15 cellular contexts compared by ENCODE assay signal in the genomic region with DNA sequence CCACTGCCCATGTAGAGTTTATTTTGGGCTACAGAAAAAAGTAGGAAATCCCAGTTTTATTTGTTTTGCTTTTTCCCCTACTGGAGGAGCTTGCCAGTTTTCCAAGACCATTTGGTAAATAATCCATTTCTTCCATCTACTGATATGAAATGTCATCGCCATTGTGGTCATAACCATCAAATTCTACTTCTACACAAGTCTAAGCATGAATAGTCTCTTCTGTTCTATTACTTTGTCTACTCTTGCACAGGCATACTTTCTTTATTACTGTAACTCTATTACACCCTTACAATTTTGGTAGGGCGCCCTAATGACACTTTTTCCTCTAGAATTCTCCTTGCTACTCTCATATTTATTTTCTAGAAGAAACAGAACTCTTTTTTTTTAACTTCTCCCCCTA.
A peak's percentile ranks its signal among the peaks of the same experiment; 100 is the strongest.
DNase-seq lines count a peak whose midpoint lies in the region; ATAC-seq, FAIRE-seq and TF ChIP-seq lines count a peak whose summit lies in the region.
"Had no signal": no experiment of that assay in that cellular context is flagged by ENCODE, and none has a peak within 500 bp of the region (broad histone marks: within the 10 kb centered on the region; RNA-seq: fewer than 3 reads in every experiment).

No MANE protein-coding gene starts in this region.

- H3K4me3 ChIP-seq in mammary epithelial cell (replicated peaks in 1 of 3; ENCODE audit: insufficient read depth in 1 of 3, low read depth in 2 of 3, low read length in 3 of 3) (no peak overlapping the region), bronchial epithelial cell (ENCODE audit: low read depth, low read length) (no peak overlapping the region)
- H3K4me3 ChIP-seq: BLaER1 treated with 17β-estradiol and CSF1 and Interleukin-3, amounts not matched to agents 10 nM and 100 nM had no signal

- WGBS in mammary epithelial cell (ENCODE audit: low coverage, missing lambda C conversion rate), result 43% methylated on average over 2 of the region's 2 CpGs

- H3K27ac Mint-ChIP-seq in MCF 10A (ENCODE audit: low read depth, unreplicated experiment), result no peak overlapping the region
- H3K27ac Mint-ChIP-seq: B cell; CD8-positive, alpha-beta T cell; H9 had no signal

- dilution Hi-C loops in mammary epithelial cell (cut with HindIII; ENCODE audit: low sequenced_read_pairs), result no loop called here

- peaks cover 41% of the 10 kb centered on the region for H3K4me1 ChIP-seq in mammary epithelial cell (ENCODE audit: insufficient read depth, low read length)
- H3K4me1 ChIP-seq: BLaER1 treated with 17β-estradiol and CSF1 and Interleukin-3, amounts not matched to agents 10 nM and 100 nM had no signal

- H3K27ac ChIP-seq in mammary epithelial cell (ENCODE audit: insufficient read depth, low read depth, low read length), result no peak overlapping the region
- H3K27ac ChIP-seq: BLaER1 treated with 17β-estradiol and CSF1 and Interleukin-3, amounts not matched to agents 10 nM and 100 nM had no signal

- H3K36me3 Mint-ChIP-seq in MCF 10A (ENCODE audit: insufficient read depth, unreplicated experiment), result peaks cover 23% of the 10 kb centered on the region

- POLR2A ChIA-PET in MCF 10A (lab: Yijun Ruan, JAX), result interaction anchor here (0.7 to 1.9 kb wide), 7 partner anchors 8 to 279 kb away, joined by 3 to 10 read pairs (median 4); a partner anchor contains a TSS

- H3K27me3 ChIP-seq in mammary epithelial cell (ENCODE audit: insufficient read depth, low read length), result no peaks in the 10 kb centered on the region
- H3K27me3 ChIP-seq in bronchial epithelial cell (ENCODE audit: control insufficient read depth, insufficient read depth, low read length), result no peaks in the 10 kb centered on the region
- H3K27me3 ChIP-seq: BLaER1 treated with 17β-estradiol and CSF1 and Interleukin-3, amounts not matched to agents 10 nM and 100 nM had no signal

- CTCF ChIA-PET in mammary epithelial cell (lab: Charles Lee; ENCODE audit: low non-redundant PET), result no interaction called here
- CTCF ChIA-PET in MCF 10A (lab: Yijun Ruan, JAX), result interaction anchor here (0.6 to 3.5 kb wide), 6 partner anchors 17 to 120 kb away, joined by 3 to 22 read pairs (median 4); a partner anchor contains a TSS

- H3K27me3 Mint-ChIP-seq in MCF 10A (ENCODE audit: insufficient read depth, unreplicated experiment), result no peaks in the 10 kb centered on the region
- H3K27me3 Mint-ChIP-seq: B cell had no signal

- peaks cover 2% of the 10 kb centered on the region for H3K36me3 ChIP-seq in mammary epithelial cell (ENCODE audit: insufficient read depth, low read length)
- H3K36me3 ChIP-seq in bronchial epithelial cell (ENCODE audit: control insufficient read depth, insufficient read depth, low read length), result peaks cover 2% of the 10 kb centered on the region

- intact Hi-C loops in mammary epithelial cell (cut with micrococcal nuclease), result no loop called here
- intact Hi-C loops in MCF 10A (cut with micrococcal nuclease), result no loop called here

- no peak overlapping the region for H3K4me3 Mint-ChIP-seq in MCF 10A (ENCODE audit: unreplicated experiment)
- H3K4me3 Mint-ChIP-seq: B cell; CD8-positive, alpha-beta T cell; H9 had no signal

- H2AFZ ChIP-seq in mammary epithelial cell (ENCODE audit: low read depth, low read length), result no peak overlapping the region

- H4K20me1 ChIP-seq in mammary epithelial cell (ENCODE audit: insufficient read depth, low read length), result no peaks in the 10 kb centered on the region
- H4K20me1 ChIP-seq: BLaER1 treated with 17β-estradiol and CSF1 and Interleukin-3, amounts not matched to agents 10 nM and 100 nM had no signal

- H3K9me3 Mint-ChIP-seq in MCF 10A (ENCODE audit: unreplicated experiment), result no peaks in the 10 kb centered on the region
- H3K9me3 Mint-ChIP-seq: CD8-positive, alpha-beta T cell; H9 had no signal

- no peak for ATAC-seq in GM21528 (IDR thresholded peaks at IDR 0.05; ENCODE audit: low FRiP score, unreplicated experiment)
- ATAC-seq: CD8-positive, alpha-beta T cell; HepG2 had no signal

- BruUV-seq in mammary epithelial cell (replicated peaks; lab: Mats Ljungman, UMichigan) (no TSS peak), MCF 10A (replicated peaks; lab: Mats Ljungman, UMichigan) (no TSS peak)

- H3K9me3 ChIP-seq in mammary epithelial cell (replicated peaks; ENCODE audit: insufficient read depth, low read length), result no peaks in the 10 kb centered on the region
- H3K9me3 ChIP-seq: BLaER1 treated with 17β-estradiol and CSF1 and Interleukin-3, amounts not matched to agents 10 nM and 100 nM had no signal

- H3K79me2 ChIP-seq in mammary epithelial cell (ENCODE audit: insufficient read depth, low read length), result peaks cover 2% of the 10 kb centered on the region

- DNase-seq in mammary epithelial cell, result peak; percentile 28
- DNase-seq in MCF 10A (ENCODE audit: unreplicated experiment), result no peak
- peak; percentile 76 for DNase-seq in bronchial epithelial cell (ENCODE audit: low read depth)
- peak; percentile 40 for DNase-seq in foreskin melanocyte
- no peak for DNase-seq in effector CD4-positive, alpha-beta T cell
- DNase-seq: Calu3; CD8-positive, alpha-beta T cell; DMS79 treated with DMSO at 0.1 percent for 48 hours; GF-D8; H9 had no signal

- in situ Hi-C loops in mammary epithelial cell (cut with MboI; ENCODE audit: low sequenced_read_pairs in 2 of 2), result no loop called here

- peak overlapping the region; percentile 38 for H3K4me2 ChIP-seq in mammary epithelial cell (ENCODE audit: insufficient read depth, low read depth, low read length)
- H3K4me2 ChIP-seq: BLaER1 treated with 17β-estradiol and CSF1 and Interleukin-3, amounts not matched to agents 10 nM and 100 nM had no signal

- H3K4me1 Mint-ChIP-seq in MCF 10A (ENCODE audit: insufficient read depth, unreplicated experiment), result peaks cover 24% of the 10 kb centered on the region
- H3K4me1 Mint-ChIP-seq: B cell had no signal

- no peak for FAIRE-seq in bronchial epithelial cell (lab: Jason Lieb, UNC)
- FAIRE-seq: H1, HepG2 had no signal

- TF ChIP-seq CTCF in mammary epithelial cell (conservative IDR thresholded peaks at IDR 0.05 in 1 of 2, IDR thresholded peaks at IDR 0.05 in 1 of 2; ENCODE audit: extremely low read depth in 1 of 2, insufficient read depth in 1 of 2, low read depth in 1 of 2, low read length in 2 of 2) (no peak), MCF 10A (IDR thresholded peaks at IDR 0.05; ENCODE audit: unreplicated experiment) (no peak), bronchial epithelial cell (IDR thresholded peaks at IDR 0.05; ENCODE audit: insufficient read depth, low read length, severe bottlenecking) (no peak)

- H3K9ac ChIP-seq in mammary epithelial cell (ENCODE audit: insufficient read depth, low read length), result no peak overlapping the region
- H3K9ac ChIP-seq: BLaER1 treated with 17β-estradiol and CSF1 and Interleukin-3, amounts not matched to agents 10 nM and 100 nM had no signal

Comparison
In these comparisons a context has a peak if more than half of its experiments do, and no peak if none do; other contexts are left out.
1. DNase-seq: peak in mammary epithelial cell (single experiment), bronchial epithelial cell (single experiment) and foreskin melanocyte (single experiment); none in MCF 10A (single experiment) and effector CD4-positive, alpha-beta T cell (single experiment).